In the genomic region with DNA sequence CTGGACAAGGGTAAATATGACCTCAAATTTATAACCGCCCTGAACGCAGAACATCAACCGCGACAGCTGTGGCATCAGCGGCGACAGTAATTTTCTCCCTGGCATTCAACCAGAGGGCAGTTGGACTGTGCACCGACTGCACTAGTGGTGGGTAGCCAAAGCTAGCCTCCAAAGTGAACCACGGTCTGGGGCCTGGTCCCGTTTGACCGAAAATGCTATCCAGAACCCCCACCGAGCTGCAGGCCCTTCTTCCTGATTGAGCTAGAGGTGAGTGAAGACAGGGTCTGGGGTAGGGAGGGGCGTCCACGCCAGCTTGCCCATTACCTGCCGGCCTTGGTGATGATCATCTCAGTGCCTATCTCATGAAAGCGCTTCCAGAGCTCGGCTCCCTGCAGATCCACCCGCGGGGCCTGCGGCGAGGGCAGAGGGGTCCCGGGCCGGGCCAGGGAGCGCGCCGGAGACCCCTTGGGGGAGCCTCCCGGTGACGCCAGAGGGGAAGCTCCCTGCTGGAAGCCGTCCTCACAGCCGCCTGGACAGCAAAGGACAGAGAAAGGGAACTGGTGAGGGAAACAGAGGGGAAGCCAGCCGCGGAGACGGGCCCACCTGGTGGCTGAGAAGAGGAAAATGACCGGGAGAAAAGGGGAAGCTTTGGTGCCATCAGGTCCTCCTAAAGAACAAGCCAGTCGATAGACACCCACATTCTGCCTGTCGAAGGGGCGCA, we compare ENCODE assay signal across 1 cellular context.
TF ChIP-seq lines count a peak whose summit lies in the region.

No MANE protein-coding gene starts in this region.

TF ChIP-seq in K562, 482 proteins besides CTCF, POLR2A, EP300 and RAD21 (continued from another document and continues in another):
- TF ChIP-seq PRDM10 (IDR thresholded peaks at IDR 0.05; ENCODE audit: partially characterized antibody), result no peak
- TF ChIP-seq TOE1 (IDR thresholded peaks at IDR 0.05; ENCODE audit: borderline replicate concordance), result no peak
- no peak for TF ChIP-seq TOE1 (CRISPR knock-in tag; IDR thresholded peaks at IDR 0.05; ENCODE audit: borderline replicate concordance, low read depth)
- TF ChIP-seq RBBP5 (IDR thresholded peaks at IDR 0.05; ENCODE audit: borderline replicate concordance, insufficient read depth, low read length, poor library complexity, severe bottlenecking), result peak; percentile 50
- no peak for TF ChIP-seq RFX1 (IDR thresholded peaks at IDR 0.05)
- 0 out of 2 replicates have a peak, but pooled peaks have one; percentile 59 for TF ChIP-seq TGIF2 (CRISPR knock-in tag; IDR thresholded peaks at IDR 0.05)
- TF ChIP-seq ZKSCAN1 (IDR thresholded peaks at IDR 0.05; ENCODE audit: low read depth, low read length), result no peak
- no peak for TF ChIP-seq ZNF324 (CRISPR knock-in tag; IDR thresholded peaks at IDR 0.05)
- TF ChIP-seq NFYB (IDR thresholded peaks at IDR 0.05; ENCODE audit: extremely low read depth, insufficient read length), result no peak
- peak; percentile 43 for TF ChIP-seq SAP30 (IDR thresholded peaks at IDR 0.05; ENCODE audit: borderline replicate concordance, insufficient read depth, low read depth, low read length, poor library complexity, severe bottlenecking)
- no peak for TF ChIP-seq NR3C1 (CRISPR knock-in tag; IDR thresholded peaks at IDR 0.05)
- no peak for TF ChIP-seq MECOM (CRISPR knock-in tag; IDR thresholded peaks at IDR 0.05)
- TF ChIP-seq ZKSCAN3 (CRISPR knock-in tag; IDR thresholded peaks at IDR 0.05), result no peak
- TF ChIP-seq GATAD2A (IDR thresholded peaks at IDR 0.05), result 0 out of 2 replicates have a peak, but pooled peaks have one; percentile 23
- TF ChIP-seq, protein P1, sequence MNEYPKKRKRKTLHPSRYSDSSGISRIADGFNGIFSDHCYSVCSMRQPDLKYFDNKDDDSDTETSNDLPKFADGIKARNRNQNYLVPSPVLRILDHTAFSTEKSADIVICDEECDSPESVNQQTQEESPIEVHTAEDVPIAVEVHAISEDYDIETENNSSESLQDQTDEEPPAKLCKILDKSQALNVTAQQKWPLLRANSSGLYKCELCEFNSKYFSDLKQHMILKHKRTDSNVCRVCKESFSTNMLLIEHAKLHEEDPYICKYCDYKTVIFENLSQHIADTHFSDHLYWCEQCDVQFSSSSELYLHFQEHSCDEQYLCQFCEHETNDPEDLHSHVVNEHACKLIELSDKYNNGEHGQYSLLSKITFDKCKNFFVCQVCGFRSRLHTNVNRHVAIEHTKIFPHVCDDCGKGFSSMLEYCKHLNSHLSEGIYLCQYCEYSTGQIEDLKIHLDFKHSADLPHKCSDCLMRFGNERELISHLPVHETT (CRISPR knock-in tag; conservative IDR thresholded peaks at IDR 0.05 in 1 of 2, IDR thresholded peaks at IDR 0.05 in 1 of 2), result no peak
- no peak for TF ChIP-seq ZNF445 (CRISPR knock-in tag; IDR thresholded peaks at IDR 0.05; ENCODE audit: low read depth)
- no peak for TF ChIP-seq CTCFL (IDR thresholded peaks at IDR 0.05; ENCODE audit: borderline replicate concordance, insufficient read depth, low read depth, low read length, poor library complexity, severe bottlenecking)
- TF ChIP-seq MTF1 (CRISPR knock-in tag; IDR thresholded peaks at IDR 0.05; ENCODE audit: borderline replicate concordance), result no peak
- TF ChIP-seq ZNF436 (CRISPR knock-in tag; IDR thresholded peaks at IDR 0.05), result no peak
- TF ChIP-seq FOS (IDR thresholded peaks at IDR 0.05; ENCODE audit: extremely low read depth, insufficient read length), result no peak
- TF ChIP-seq CXXC5 (CRISPR knock-in tag; IDR thresholded peaks at IDR 0.05), result no peak
- TF ChIP-seq, protein P2, sequence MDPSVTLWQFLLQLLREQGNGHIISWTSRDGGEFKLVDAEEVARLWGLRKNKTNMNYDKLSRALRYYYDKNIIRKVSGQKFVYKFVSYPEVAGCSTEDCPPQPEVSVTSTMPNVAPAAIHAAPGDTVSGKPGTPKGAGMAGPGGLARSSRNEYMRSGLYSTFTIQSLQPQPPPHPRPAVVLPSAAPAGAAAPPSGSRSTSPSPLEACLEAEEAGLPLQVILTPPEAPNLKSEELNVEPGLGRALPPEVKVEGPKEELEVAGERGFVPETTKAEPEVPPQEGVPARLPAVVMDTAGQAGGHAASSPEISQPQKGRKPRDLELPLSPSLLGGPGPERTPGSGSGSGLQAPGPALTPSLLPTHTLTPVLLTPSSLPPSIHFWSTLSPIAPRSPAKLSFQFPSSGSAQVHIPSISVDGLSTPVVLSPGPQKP (CRISPR knock-in tag; IDR thresholded peaks at IDR 0.05), result no peak
- no peak for TF ChIP-seq ZNF75A (CRISPR knock-in tag; IDR thresholded peaks at IDR 0.05)
- no peak for TF ChIP-seq PTBP1 (IDR thresholded peaks at IDR 0.05; ENCODE audit: low read depth, low read length)
- no peak for TF ChIP-seq HDAC3 (IDR thresholded peaks at IDR 0.05; ENCODE audit: borderline replicate concordance, partially characterized antibody)
- TF ChIP-seq, protein P3, sequence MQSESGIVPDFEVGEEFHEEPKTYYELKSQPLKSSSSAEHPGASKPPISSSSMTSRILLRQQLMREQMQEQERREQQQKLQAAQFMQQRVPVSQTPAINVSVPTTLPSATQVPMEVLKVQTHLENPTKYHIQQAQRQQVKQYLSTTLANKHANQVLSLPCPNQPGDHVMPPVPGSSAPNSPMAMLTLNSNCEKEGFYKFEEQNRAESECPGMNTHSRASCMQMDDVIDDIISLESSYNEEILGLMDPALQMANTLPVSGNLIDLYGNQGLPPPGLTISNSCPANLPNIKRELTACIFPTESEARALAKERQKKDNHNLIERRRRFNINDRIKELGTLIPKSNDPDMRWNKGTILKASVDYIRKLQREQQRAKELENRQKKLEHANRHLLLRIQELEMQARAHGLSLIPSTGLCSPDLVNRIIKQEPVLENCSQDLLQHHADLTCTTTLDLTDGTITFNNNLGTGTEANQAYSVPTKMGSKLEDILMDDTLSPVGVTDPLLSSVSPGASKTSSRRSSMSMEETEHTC (IDR thresholded peaks at IDR 0.05), result no peak
- TF ChIP-seq THRA (IDR thresholded peaks at IDR 0.05), result no peak
- no peak for TF ChIP-seq GABPB2 (CRISPR knock-in tag; conservative IDR thresholded peaks at IDR 0.05)
- no peak for TF ChIP-seq TFAM (CRISPR knock-in tag; conservative IDR thresholded peaks at IDR 0.05)
- TF ChIP-seq REST (CRISPR knock-in tag; IDR thresholded peaks at IDR 0.05; ENCODE audit: low read depth), result no peak
- TF ChIP-seq, protein P4, sequence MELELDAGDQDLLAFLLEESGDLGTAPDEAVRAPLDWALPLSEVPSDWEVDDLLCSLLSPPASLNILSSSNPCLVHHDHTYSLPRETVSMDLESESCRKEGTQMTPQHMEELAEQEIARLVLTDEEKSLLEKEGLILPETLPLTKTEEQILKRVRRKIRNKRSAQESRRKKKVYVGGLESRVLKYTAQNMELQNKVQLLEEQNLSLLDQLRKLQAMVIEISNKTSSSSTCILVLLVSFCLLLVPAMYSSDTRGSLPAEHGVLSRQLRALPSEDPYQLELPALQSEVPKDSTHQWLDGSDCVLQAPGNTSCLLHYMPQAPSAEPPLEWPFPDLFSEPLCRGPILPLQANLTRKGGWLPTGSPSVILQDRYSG (tag; conservative IDR thresholded peaks at IDR 0.05; ENCODE audit: low read depth), result no peak
- TF ChIP-seq TARDBP (IDR thresholded peaks at IDR 0.05), result no peak
- TF ChIP-seq KLF1 (tag; IDR thresholded peaks at IDR 0.05), result no peak
- TF ChIP-seq, protein P5, sequence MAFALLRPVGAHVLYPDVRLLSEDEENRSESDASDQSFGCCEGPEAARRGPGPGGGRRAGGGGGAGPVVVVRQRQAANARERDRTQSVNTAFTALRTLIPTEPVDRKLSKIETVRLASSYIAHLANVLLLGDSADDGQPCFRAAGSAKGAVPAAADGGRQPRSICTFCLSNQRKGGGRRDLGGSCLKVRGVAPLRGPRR (CRISPR knock-in tag; IDR thresholded peaks at IDR 0.05), result no peak
- TF ChIP-seq RNF2 (IDR thresholded peaks at IDR 0.05), result no peak
- TF ChIP-seq E2F5 (CRISPR knock-in tag; IDR thresholded peaks at IDR 0.05), result no peak
- no peak for TF ChIP-seq ZC3H4 (CRISPR knock-in tag; IDR thresholded peaks at IDR 0.05; ENCODE audit: borderline replicate concordance)
- TF ChIP-seq, protein P6, sequence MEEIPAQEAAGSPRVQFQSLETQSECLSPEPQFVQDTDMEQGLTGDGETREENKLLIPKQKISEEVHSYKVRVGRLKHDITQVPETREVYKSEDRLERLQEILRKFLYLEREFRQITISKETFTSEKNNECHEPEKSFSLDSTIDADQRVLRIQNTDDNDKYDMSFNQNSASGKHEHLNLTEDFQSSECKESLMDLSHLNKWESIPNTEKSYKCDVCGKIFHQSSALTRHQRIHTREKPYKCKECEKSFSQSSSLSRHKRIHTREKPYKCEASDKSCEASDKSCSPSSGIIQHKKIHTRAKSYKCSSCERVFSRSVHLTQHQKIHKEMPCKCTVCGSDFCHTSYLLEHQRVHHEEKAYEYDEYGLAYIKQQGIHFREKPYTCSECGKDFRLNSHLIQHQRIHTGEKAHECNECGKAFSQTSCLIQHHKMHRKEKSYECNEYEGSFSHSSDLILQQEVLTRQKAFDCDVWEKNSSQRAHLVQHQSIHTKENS (CRISPR knock-in tag; IDR thresholded peaks at IDR 0.05), result no peak
